In genomic region chr3:179421500-179421899, GRCh38 we compare ENCODE assay signal across 1 cellular context.
TF ChIP-seq lines count a peak whose summit lies in the region.

No MANE protein-coding gene starts in this region.

TF ChIP-seq in GM23338, 12 proteins besides CTCF, POLR2A, EP300 and RAD21 (continued from another document):
- TF ChIP-seq ZNF462 (CRISPR knock-in tag; IDR thresholded peaks at IDR 0.05): no peak
- TF ChIP-seq ETS1 (IDR thresholded peaks at IDR 0.05): no peak
- no peak for TF ChIP-seq ZNF331 (CRISPR knock-in tag; IDR thresholded peaks at IDR 0.05; ENCODE audit: low read depth)
- TF ChIP-seq EZH2 (IDR thresholded peaks at IDR 0.05; ENCODE audit: low read depth, unreplicated experiment): no peak
- TF ChIP-seq EZH2phosphoT487 (IDR thresholded peaks at IDR 0.05; ENCODE audit: unreplicated experiment): no peak
- no peak for TF ChIP-seq NANOG (IDR thresholded peaks at IDR 0.05; ENCODE audit: borderline replicate concordance)
